ENCODE assay signal across 15 cellular contexts in genomic region chr3:178393833-178394232, GRCh38.
A peak's percentile ranks its signal among the peaks of the same experiment; 100 is the strongest.
DNase-seq lines count a peak whose midpoint lies in the region; ATAC-seq and TF ChIP-seq lines count a peak whose summit lies in the region.
"Had no signal": no experiment of that assay in that cellular context is flagged by ENCODE, and none has a peak within 500 bp of the region (broad histone marks: within the 10 kb centered on the region; RNA-seq: fewer than 3 reads in every experiment).

No MANE protein-coding gene starts in this region.

- no peak overlapping the region for H3K27ac Mint-ChIP-seq in effector memory CD8-positive, alpha-beta T cell
- H3K27ac Mint-ChIP-seq: memory B cell had no signal

- peak; percentile 89 for ATAC-seq in RWPE2 (ENCODE audit: low read depth)
- ATAC-seq in effector memory CD8-positive, alpha-beta T cell (replicated peaks): no peak
- ATAC-seq: HepG2 had no signal

- H3K27ac ChIP-seq in RWPE2 (ENCODE audit: poor library complexity, severe bottlenecking): no peak overlapping the region
- H3K27ac ChIP-seq in sigmoid colon: peak overlapping the region in 3 of 4 donors; percentile 27 to 63 (median 53)
- H3K27ac ChIP-seq: BLaER1 had no signal

- H3K36me3 ChIP-seq in RWPE2 (ENCODE audit: low read depth) (no peaks in the 10 kb centered on the region), sigmoid colon (no peaks in the 10 kb centered on the region)
- H3K36me3 ChIP-seq: BLaER1 had no signal

- H3K27me3 ChIP-seq in RWPE2 (ENCODE audit: insufficient read depth, poor library complexity, severe bottlenecking): no peaks in the 10 kb centered on the region
- H3K27me3 ChIP-seq in sigmoid colon: no peaks in the 10 kb centered on the region
- H3K27me3 ChIP-seq: BLaER1 had no signal

- no peak overlapping the region for H3K4me3 Mint-ChIP-seq in effector memory CD8-positive, alpha-beta T cell
- H3K4me3 Mint-ChIP-seq: memory B cell had no signal

- TF ChIP-seq EP300 in sigmoid colon (IDR thresholded peaks at IDR 0.05): no peak

- H3K4me1 ChIP-seq in RWPE2 (ENCODE audit: insufficient read depth, poor library complexity, severe bottlenecking) (peaks cover 13% of the 10 kb centered on the region), sigmoid colon (peaks cover 0 to 24% (median 15%) of the 10 kb centered on the region in 4 donors)
- H3K4me1 ChIP-seq: BLaER1 had no signal

- H3K9me3 ChIP-seq in RWPE2 (ENCODE audit: severe bottlenecking) (no peaks in the 10 kb centered on the region), sigmoid colon (no peaks in the 10 kb centered on the region)
- H3K9me3 ChIP-seq: BLaER1 had no signal

- DNase-seq in EL: peak; percentile 86
- no peak for DNase-seq in RWPE2 (ENCODE audit: low spot score)
- peak; percentile 82 for DNase-seq in fibroblast of gingiva (ENCODE audit: low read depth)
- no peak for DNase-seq in sigmoid colon
- no peak for DNase-seq in NCI-H1694 treated with DMSO at 0.1 percent for 48 hours (lab: John Stamatoyannopoulos, UW)
- DNase-seq in NCI-H526 treated with DMSO at 0.1 percent for 48 hours (lab: John Stamatoyannopoulos, UW): no peak
- DNase-seq in D341Med (ENCODE audit: low spot score): no peak
- no peak for DNase-seq in effector memory CD8-positive, alpha-beta T cell
- DNase-seq: activated CD4-positive, CD25-positive, alpha-beta regulatory T cell treated with anti-CD3 and anti-CD28 coated beads, Interleukin-2, amount 50 U/mL, for 72 hours; amygdala; NCI-H1436; NCI-H82 had no signal

- TF ChIP-seq POLR2A in sigmoid colon (IDR thresholded peaks at IDR 0.05): no peak

- H3K36me3 Mint-ChIP-seq in effector memory CD8-positive, alpha-beta T cell (ENCODE audit: insufficient read depth): no peaks in the 10 kb centered on the region
- H3K36me3 Mint-ChIP-seq: memory B cell had no signal

- H3K4me3 ChIP-seq in RWPE2 (ENCODE audit: severe bottlenecking) (no peak overlapping the region), sigmoid colon (no peak overlapping the region)
- H3K4me3 ChIP-seq: BLaER1 had no signal

- no peaks in the 10 kb centered on the region for H3K9me3 Mint-ChIP-seq in effector memory CD8-positive, alpha-beta T cell

- no peaks in the 10 kb centered on the region for H3K4me1 Mint-ChIP-seq in effector memory CD8-positive, alpha-beta T cell (ENCODE audit: low read depth in 2 of 2)
- H3K4me1 Mint-ChIP-seq: memory B cell had no signal

- TF ChIP-seq CTCF in RWPE2 (IDR thresholded peaks at IDR 0.05; ENCODE audit: poor library complexity, severe bottlenecking): no peak
- TF ChIP-seq CTCF in sigmoid colon (IDR thresholded peaks at IDR 0.05): no peak

- peaks cover 10 to 14% of the 10 kb centered on the region in 2 donors for H3K27me3 Mint-ChIP-seq in effector memory CD8-positive, alpha-beta T cell

- intact Hi-C loops in sigmoid colon (cut with DNase I): no loop called here

Comparison
In these comparisons a context has a peak if more than half of its experiments do, and no peak if none do; other contexts are left out.
1. DNase-seq: peak in EL (single experiment) and fibroblast of gingiva (single experiment); none in RWPE2 (single experiment), sigmoid colon (single experiment), NCI-H1694 treated with DMSO at 0.1 percent for 48 hours (single experiment), NCI-H526 treated with DMSO at 0.1 percent for 48 hours (single experiment), D341Med (single experiment) and effector memory CD8-positive, alpha-beta T cell (0 of 3).